ENCODE assay signal across 1 cellular context in the genomic region with DNA sequence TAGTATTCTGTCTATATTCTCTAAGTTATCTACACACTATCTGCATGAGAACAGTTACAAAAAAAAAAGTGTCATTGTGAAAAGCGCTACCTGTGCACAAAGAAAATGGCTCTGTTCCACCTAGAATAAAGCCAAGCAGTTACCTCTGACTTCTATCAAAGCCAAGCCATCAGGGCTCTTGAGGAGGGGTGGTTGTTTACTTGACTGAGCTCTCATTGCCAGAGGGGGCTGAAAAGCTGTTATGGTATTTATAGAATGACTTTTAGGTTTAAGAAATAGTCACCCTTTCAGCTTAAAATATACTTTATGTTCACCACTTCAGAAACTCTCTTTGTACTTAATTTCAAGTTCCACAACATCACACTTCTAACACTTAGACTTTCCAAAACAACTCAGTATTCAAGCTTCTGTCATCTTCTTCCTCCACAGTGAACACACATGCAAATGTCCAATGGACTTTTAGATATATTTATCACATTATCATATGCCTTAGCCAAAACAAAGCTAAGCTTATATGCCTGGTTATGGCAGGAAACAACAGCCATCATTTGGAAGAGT.
TF ChIP-seq lines count a peak whose summit lies in the region.

No MANE protein-coding gene starts in this region.

TF ChIP-seq in GM12878, 131 proteins besides CTCF, POLR2A, EP300 and RAD21:
- TF ChIP-seq, protein P1, sequence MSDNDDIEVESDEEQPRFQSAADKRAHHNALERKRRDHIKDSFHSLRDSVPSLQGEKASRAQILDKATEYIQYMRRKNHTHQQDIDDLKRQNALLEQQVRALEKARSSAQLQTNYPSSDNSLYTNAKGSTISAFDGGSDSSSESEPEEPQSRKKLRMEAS (IDR thresholded peaks at IDR 0.05; ENCODE audit: low read depth, low read length), result no peak
- TF ChIP-seq, protein P2, sequence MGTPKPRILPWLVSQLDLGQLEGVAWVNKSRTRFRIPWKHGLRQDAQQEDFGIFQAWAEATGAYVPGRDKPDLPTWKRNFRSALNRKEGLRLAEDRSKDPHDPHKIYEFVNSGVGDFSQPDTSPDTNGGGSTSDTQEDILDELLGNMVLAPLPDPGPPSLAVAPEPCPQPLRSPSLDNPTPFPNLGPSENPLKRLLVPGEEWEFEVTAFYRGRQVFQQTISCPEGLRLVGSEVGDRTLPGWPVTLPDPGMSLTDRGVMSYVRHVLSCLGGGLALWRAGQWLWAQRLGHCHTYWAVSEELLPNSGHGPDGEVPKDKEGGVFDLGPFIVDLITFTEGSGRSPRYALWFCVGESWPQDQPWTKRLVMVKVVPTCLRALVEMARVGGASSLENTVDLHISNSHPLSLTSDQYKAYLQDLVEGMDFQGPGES (IDR thresholded peaks at IDR 0.05), result no peak
- TF ChIP-seq MYC (IDR thresholded peaks at IDR 0.05; ENCODE audit: insufficient read depth, insufficient read length, insufficient replicate concordance, low read length, severe bottlenecking) (no peak), TAF1 (IDR thresholded peaks at IDR 0.05; ENCODE audit: borderline replicate concordance, low read depth, low read length) (no peak), USF1 (IDR thresholded peaks at IDR 0.05; ENCODE audit: borderline replicate concordance, extremely low read length, insufficient read depth, low read depth, low read length) (no peak), BCL11A (IDR thresholded peaks at IDR 0.05; ENCODE audit: low read depth, low read length) (no peak), ATF7 (IDR thresholded peaks at IDR 0.05; ENCODE audit: low read depth) (peak; percentile 44; the same call in 1 of the 2 replicates), BCLAF1 (IDR thresholded peaks at IDR 0.05) (no peak), ATF3 (IDR thresholded peaks at IDR 0.05; ENCODE audit: borderline replicate concordance, extremely low read depth, low read depth, low read length) (no peak), MTA3 (IDR thresholded peaks at IDR 0.05; ENCODE audit: borderline replicate concordance, low read length) (no peak), MLLT1 (IDR thresholded peaks at IDR 0.05) (peak; percentile 71; the same call in 1 of the 2 replicates), RELB (IDR thresholded peaks at IDR 0.05; ENCODE audit: low read depth) (peak; percentile 15; the same call in 1 of the 2 replicates)
- TF ChIP-seq, protein P3, sequence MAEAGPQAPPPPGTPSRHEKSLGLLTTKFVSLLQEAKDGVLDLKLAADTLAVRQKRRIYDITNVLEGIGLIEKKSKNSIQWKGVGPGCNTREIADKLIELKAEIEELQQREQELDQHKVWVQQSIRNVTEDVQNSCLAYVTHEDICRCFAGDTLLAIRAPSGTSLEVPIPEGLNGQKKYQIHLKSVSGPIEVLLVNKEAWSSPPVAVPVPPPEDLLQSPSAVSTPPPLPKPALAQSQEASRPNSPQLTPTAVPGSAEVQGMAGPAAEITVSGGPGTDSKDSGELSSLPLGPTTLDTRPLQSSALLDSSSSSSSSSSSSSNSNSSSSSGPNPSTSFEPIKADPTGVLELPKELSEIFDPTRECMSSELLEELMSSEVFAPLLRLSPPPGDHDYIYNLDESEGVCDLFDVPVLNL (IDR thresholded peaks at IDR 0.05; ENCODE audit: low read depth, low read length), result no peak
